ENCODE assay signal across 21 cellular contexts in the genomic region with DNA sequence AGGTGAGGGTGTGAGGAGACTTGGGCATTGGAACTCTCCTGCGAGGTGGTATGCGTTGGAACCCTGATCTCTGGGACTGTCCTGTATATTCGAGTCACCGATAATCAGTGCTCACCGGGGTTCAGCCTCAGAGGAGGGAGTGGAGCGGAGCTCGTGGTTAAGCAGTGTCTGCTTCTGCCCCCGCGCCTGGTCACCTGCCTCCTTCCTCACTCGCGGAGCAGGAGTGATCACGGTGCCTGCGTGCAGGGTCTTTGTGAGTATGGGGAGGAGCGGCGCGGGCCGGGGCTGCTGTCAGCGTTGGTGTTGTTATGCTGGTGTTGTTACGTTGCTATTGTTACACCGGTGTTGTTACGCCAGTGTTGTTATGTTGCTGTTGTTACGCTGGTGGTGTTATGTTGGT. TPM values are rescaled to one million over a fixed set of nuclear protein-coding genes. Genes with fewer than 3 reads are reported as not detected.
DNase-seq lines count a peak whose midpoint lies in the region; ATAC-seq, FAIRE-seq and TF ChIP-seq lines count a peak whose summit lies in the region.
"Had no signal": no experiment of that assay in that cellular context is flagged by ENCODE, and none has a peak within 500 bp of the region (broad histone marks: within the 10 kb centered on the region; RNA-seq: fewer than 3 reads in every experiment).

No MANE protein-coding gene starts in this region.

- H3K27ac Mint-ChIP-seq in H9 (peak overlapping the region in 1 of 3 experiments; percentile 63; a peak in 4 of 7 replicates), mesothelial cell of epicardium (peak overlapping the region; percentile 40)
- H3K27ac Mint-ChIP-seq: CD4-positive, alpha-beta T cell; GM23338 had no signal

- H2AFZ ChIP-seq in H9 (ENCODE audit: low read length) (no peak overlapping the region), H1 (ENCODE audit: low read length) (no peak overlapping the region)
- H2AFZ ChIP-seq: GM23338 had no signal

- peaks cover 4% of the 10 kb centered on the region; the same call in 1 of the 2 replicates for H3K4me1 ChIP-seq in H9 (ENCODE audit: insufficient read depth, low read length)
- H3K4me1 ChIP-seq in H1 (replicated peaks in 1 of 4; ENCODE audit: control insufficient read depth in 3 of 4, insufficient read depth in 4 of 4, low read length in 3 of 4) = peaks cover 6 to 9% (median 9%) of the 10 kb centered on the region in 4 experiments
- peaks cover 37% of the 10 kb centered on the region for H3K4me1 ChIP-seq in psoas muscle
- H3K4me1 ChIP-seq: A549 had no signal

- WGBS in H9 (ENCODE audit: extremely low coverage, insufficient read length, low lambda C conversion rate) = no CpG with 5 or more reads among the region's 22 CpGs
- WGBS in H1 (ENCODE audit: extremely low coverage in 1 of 2, insufficient coverage in 1 of 2, insufficient read length in 1 of 2, insufficient replicate concordance in 2 of 2, low coverage in 1 of 2, low lambda C conversion rate in 2 of 2, missing lambda C conversion rate in 1 of 2), 2 experiments = 93% methylated on average over 22 of the region's 22 CpGs; no CpG with 5 or more reads in 1 of the 2 experiments
- 92 to 94% (median 94%) methylated on average over 22 of the region's 22 CpGs for WGBS in psoas muscle, 3 donors

- H3K27me3 Mint-ChIP-seq in H9 (ENCODE audit: low read depth) (peaks cover 2% of the 10 kb centered on the region; the same call in 1 of the 2 replicates), mesothelial cell of epicardium (ENCODE audit: low read depth) (no peaks in the 10 kb centered on the region)
- H3K27me3 Mint-ChIP-seq: CD4-positive, alpha-beta T cell had no signal

- no peak for TF ChIP-seq POLR2A in H1 (IDR thresholded peaks at IDR 0.05; ENCODE audit: control extremely low read depth in 1 of 2, low read depth in 2 of 2, low read length in 2 of 2)

- no peak for TF ChIP-seq EP300 in H1 (IDR thresholded peaks at IDR 0.05; ENCODE audit: borderline replicate concordance in 1 of 2, low read depth in 2 of 2, low read length in 2 of 2)

- H3K9me3 ChIP-seq in H9 (ENCODE audit: control insufficient read depth, low read depth, low read length) (peaks cover 8% of the 10 kb centered on the region), H1 (ENCODE audit: insufficient read depth in 2 of 2, low read depth in 1 of 2, low read length in 1 of 2) (peaks cover 3 to 24% of the 10 kb centered on the region in 2 experiments), psoas muscle (no peaks in the 10 kb centered on the region)

- TF ChIP-seq CTCF in H9 (conservative IDR thresholded peaks at IDR 0.05) = no peak
- no peak for TF ChIP-seq CTCF in H1 (IDR thresholded peaks at IDR 0.05; ENCODE audit: control extremely low read depth in 1 of 3, insufficient read depth in 1 of 3, low read depth in 1 of 3, low read length in 3 of 3)
- no peak for TF ChIP-seq CTCF in mesothelial cell of epicardium (IDR thresholded peaks at IDR 0.05; ENCODE audit: unreplicated experiment)
- TF ChIP-seq CTCF in psoas muscle (IDR thresholded peaks at IDR 0.05) = no peak

- H2BK20ac ChIP-seq in H9 (ENCODE audit: low read depth, low read length, poor library complexity, severe bottlenecking) = no peak overlapping the region
- H2BK20ac ChIP-seq in H1 (ENCODE audit: low read length) = no peak overlapping the region; the same call in 1 of the 2 replicates

- H4K20me1 ChIP-seq in H9 (ENCODE audit: control insufficient read depth, insufficient read depth, insufficient read length) (no peaks in the 10 kb centered on the region), H1 (replicated peaks in 1 of 2; ENCODE audit: control insufficient read depth in 1 of 2, insufficient read depth in 2 of 2, low read length in 2 of 2) (peaks cover 0 to 4% of the 10 kb centered on the region in 2 experiments)

- peaks cover 0 to 2% (median 0%) of the 10 kb centered on the region in 4 experiments; a peak in 1 of 8 replicates for H3K36me3 ChIP-seq in H1 (ENCODE audit: control insufficient read depth in 2 of 4, insufficient read depth in 4 of 4, low read length in 3 of 4)
- H3K36me3 ChIP-seq in psoas muscle (ENCODE audit: insufficient read depth in 1 of 2, low read depth in 1 of 2) = peaks cover 4 to 25% of the 10 kb centered on the region in 2 donors

- no peak for TF ChIP-seq RAD21 in H1 (IDR thresholded peaks at IDR 0.05 in 1 of 2, conservative IDR thresholded peaks at IDR 0.05 in 1 of 2; ENCODE audit: low read depth in 2 of 2, low read length in 2 of 2)

- H3K27ac ChIP-seq in H9 (ENCODE audit: insufficient read length, low read depth, low read length) (no peak overlapping the region), H1 (ENCODE audit: low read depth, low read length) (peak overlapping the region; percentile 72; the same call in 1 of the 2 replicates), psoas muscle (peak overlapping the region; percentile 63)
- H3K27ac ChIP-seq: A549 had no signal

- DNase-seq in H9 = no peak
- no peak for DNase-seq in H1 (ENCODE audit: low read depth in 1 of 2, low spot score in 2 of 2)
- DNase-seq in mesothelial cell of epicardium (ENCODE audit: low spot score in 2 of 2, unreplicated experiment in 2 of 2) = no peak
- peak; percentile 13 to 39 for DNase-seq in psoas muscle
- DNase-seq in HK-2 (ENCODE audit: unreplicated experiment) = no peak
- no peak for DNase-seq in activated T-cell treated with anti-CD3 and anti-CD28 coated beads, Interleukin-2, amount 50 U/mL, for 48 hours
- DNase-seq in HTR-8/SVneo (ENCODE audit: insufficient read length, low spot score) = no peak
- DNase-seq: Caco-2; CD4-positive, alpha-beta T cell; EL; NCI-H1092 treated with DMSO at 0.1 percent for 48 hours; NCI-H146; NCI-H2029 treated with DMSO at 0.1 percent for 48 hours had no signal

- H3K4me2 ChIP-seq in H9 (ENCODE audit: insufficient read depth, insufficient read length, low read length) (no peak overlapping the region), H1 (ENCODE audit: insufficient read depth in 1 of 2, low read depth in 2 of 2, low read length in 2 of 2) (no peak overlapping the region)
- H3K4me2 ChIP-seq: A549, GM23338 had no signal

- H3K9me3 Mint-ChIP-seq in H9 (peaks cover 26 to 29% of the 10 kb centered on the region in 2 experiments), mesothelial cell of epicardium (peaks cover 9% of the 10 kb centered on the region)
- H3K9me3 Mint-ChIP-seq: CD4-positive, alpha-beta T cell had no signal

- H3K27me3 ChIP-seq in H9 (ENCODE audit: insufficient read depth, low read length) (no peaks in the 10 kb centered on the region), H1 (replicated peaks in 1 of 4; ENCODE audit: control insufficient read depth in 3 of 4, extremely low read depth in 1 of 4, insufficient read depth in 3 of 4, low read length in 3 of 4) (no peaks in the 10 kb centered on the region), psoas muscle (ENCODE audit: insufficient read depth in 3 of 3, low read length in 2 of 3) (no peaks in the 10 kb centered on the region)

- peak overlapping the region; percentile 10 for H4K5ac ChIP-seq in H9 (ENCODE audit: insufficient read length, low read depth, low read length)
- no peak overlapping the region for H4K5ac ChIP-seq in H1 (ENCODE audit: insufficient read length, low read depth, low read length)

- H3K4ac ChIP-seq in H9 (ENCODE audit: low read depth, low read length) (peak overlapping the region; percentile 62; the same call in 1 of the 2 replicates), H1 (replicated peaks; ENCODE audit: insufficient read length, low read depth, low read length) (no peak overlapping the region)

- H2BK15ac ChIP-seq in H9 (ENCODE audit: low read depth, low read length) (no peak overlapping the region), H1 (ENCODE audit: low read length) (peak overlapping the region; percentile 90; the same call in 1 of the 2 replicates)

- H3K36me3 Mint-ChIP-seq in H9 (ENCODE audit: insufficient read depth in 1 of 3, low read depth in 3 of 3) = peaks cover 22 to 32% (median 30%) of the 10 kb centered on the region in 3 experiments
- peaks cover 15% of the 10 kb centered on the region for H3K36me3 Mint-ChIP-seq in mesothelial cell of epicardium

- H3K4me3 ChIP-seq in H1 (ENCODE audit: extremely low read depth in 1 of 4, insufficient read depth in 2 of 4, low read depth in 3 of 4, low read length in 4 of 4) = no peak overlapping the region
- no peak overlapping the region for H3K4me3 ChIP-seq in psoas muscle
- H3K4me3 ChIP-seq: A549, GM12878, GM23338, K562 had no signal

- peak overlapping the region; percentile 70 for H3K18ac ChIP-seq in H9 (ENCODE audit: insufficient read length, low read depth, low read length)
- H3K18ac ChIP-seq in H1 (ENCODE audit: extremely low read depth, low read length) = no peak overlapping the region

- H4K91ac ChIP-seq in H9 (ENCODE audit: insufficient read length, low read depth, low read length) (peak overlapping the region; percentile 1), H1 (replicated peaks; ENCODE audit: insufficient read length, low read length) (no peak overlapping the region)

- H2BK120ac ChIP-seq in H9 (ENCODE audit: low read depth, low read length, poor library complexity, severe bottlenecking) = no peak overlapping the region
- H2BK120ac ChIP-seq in H1 (replicated peaks; ENCODE audit: low read depth, low read length) = no peak overlapping the region

- H2BK12ac ChIP-seq in H9 (ENCODE audit: insufficient read length, low read depth, low read length) = no peak overlapping the region
- peak overlapping the region; percentile 95; the same call in 1 of the 2 replicates for H2BK12ac ChIP-seq in H1 (ENCODE audit: low read depth, low read length)

- H3K4me1 Mint-ChIP-seq in H9 (peaks cover 19 to 29% of the 10 kb centered on the region in 2 experiments), mesothelial cell of epicardium (peaks cover 19% of the 10 kb centered on the region)

- H3K23ac ChIP-seq in H9 (ENCODE audit: insufficient read length, low read depth, low read length) (no peak overlapping the region), H1 (ENCODE audit: insufficient read length) (no peak overlapping the region)

- H3K9ac ChIP-seq in H9 (ENCODE audit: extremely low read depth, insufficient read length, low read length) = no peak overlapping the region
- no peak overlapping the region for H3K9ac ChIP-seq in H1 (replicated peaks in 1 of 4; ENCODE audit: extremely low read depth in 1 of 4, low read depth in 3 of 4, low read length in 3 of 4)

- H3K4me3 Mint-ChIP-seq in H9 = no peak overlapping the region
- no peak overlapping the region for H3K4me3 Mint-ChIP-seq in mesothelial cell of epicardium
- H3K4me3 Mint-ChIP-seq: CD4-positive, alpha-beta T cell; GM23338 had no signal

- ATAC-seq in psoas muscle (no peak), GM18502 (IDR thresholded peaks at IDR 0.05; ENCODE audit: poor library complexity, unreplicated experiment) (no peak)
- ATAC-seq: A549, GM12878, GM23338, K562, Right ventricle myocardium inferior had no signal

- H3K56ac ChIP-seq in H9 (ENCODE audit: insufficient read length, low read depth, low read length) (no peak overlapping the region), H1 (replicated peaks; ENCODE audit: insufficient read length, low read depth, low read length) (no peak overlapping the region)

- no peaks in the 10 kb centered on the region for H3K79me2 ChIP-seq in H9 (ENCODE audit: insufficient read depth, low read length)
- H3K79me2 ChIP-seq in H1 (ENCODE audit: control insufficient read depth in 1 of 2, insufficient read depth in 2 of 2, low read length in 2 of 2) = peaks cover 3 to 6% of the 10 kb centered on the region in 2 experiments; a peak in 2 of 4 replicates

- H2AK5ac ChIP-seq in H9 (ENCODE audit: insufficient read length, low read length) (no peak overlapping the region), H1 (ENCODE audit: low read depth, low read length) (peak overlapping the region; percentile 100; the same call in 1 of the 2 replicates)

- H2BK5ac ChIP-seq in H9 (ENCODE audit: insufficient read length, low read length) (no peak overlapping the region), H1 (ENCODE audit: low read depth, low read length) (peak overlapping the region; percentile 57; the same call in 1 of the 2 replicates)

- CTCF ChIA-PET in H1 (lab: Charles Lee; ENCODE audit: partially characterized antibody) = interaction anchor here (13.7 kb wide), 1 partner anchor 10 kb away, joined by 118 read pairs; no protein-coding TSS in a partner anchor

- H3K23me2 ChIP-seq in H9 (ENCODE audit: insufficient read length, low read depth, low read length, poor library complexity, severe bottlenecking) (peaks cover under 1% of the 10 kb centered on the region), H1 (ENCODE audit: low read depth, low read length) (peaks cover 8% of the 10 kb centered on the region)

- POLR2A ChIA-PET in H1 (lab: Charles Lee; ENCODE audit: partially characterized antibody) = no interaction called here

- H3T11ph ChIP-seq in H9 (ENCODE audit: low read length) = no peak overlapping the region

- H4K8ac ChIP-seq in H9 (replicated peaks; ENCODE audit: insufficient read length, low read depth, low read length) (no peak overlapping the region), H1 (ENCODE audit: extremely low read depth, insufficient read depth, low read length) (no peak overlapping the region)

- no peaks in the 10 kb centered on the region for H3K79me1 ChIP-seq in H9 (ENCODE audit: insufficient read depth, low read depth, low read length, poor library complexity, severe bottlenecking)
- H3K79me1 ChIP-seq in H1 (ENCODE audit: low read depth, low read length) = peaks cover 3% of the 10 kb centered on the region

- peak overlapping the region; percentile 9 for H3K14ac ChIP-seq in H9 (ENCODE audit: insufficient read depth, low read length)
- no peak overlapping the region for H3K14ac ChIP-seq in H1 (ENCODE audit: insufficient read length)

- no peak for FAIRE-seq in H1 (lab: Jason Lieb, UNC)
- FAIRE-seq in HTR-8/SVneo (lab: Jason Lieb, UNC) = no peak
- FAIRE-seq: A549, GM12878, GM18507, K562, RCC 7860 had no signal

- intact Hi-C loops in psoas muscle (cut with DNase I) = no loop called here

RNA-seq across cellular contexts. Expression of a gene that starts 23.3 kb away (rescaled TPM):
- total RNA-seq in H9 (2021) (7.6 and 7.9 TPM in 2 replicates), mesothelial cell of epicardium (71.2 to 74.6 TPM (median 73.1 TPM) in 3 replicates), psoas muscle (10 to 100 TPM; 21.0 to 56.8 (median 37.0) TPM)
- 3.8 and 4.0 TPM in 2 replicates for total RNA-seq in H1 (2021; fragmentation: NEBNext Ultra II Directional; extraction: Animal tissue kit (Norgen Biotek cat#: 25700))
- polyA plus RNA-seq in H1 (2011; rRNA removed) (3.6 and 5.0 TPM in 2 replicates), psoas muscle (10 to 100 TPM in 2 of 3 donors, 1 to 10 TPM in 1; 5.8 to 23.4 (median 14.9) TPM)
- 3.7 TPM for polyA plus RNA-seq in H1 (2011; cell fraction: cytosol; rRNA removed)
- 6.8 TPM for polyA plus RNA-seq in H1 (2011; cell fraction: nucleus; rRNA removed)
- 3.3 to 5.0 TPM (median 3.8 TPM) in 4 replicates for polyA plus RNA-seq in H1 (2012, experiment 1 of 2)
- polyA plus RNA-seq in H1 (2012, experiment 2 of 2) = 3.4 TPM
- 5.8 TPM for polyA plus RNA-seq in H1 (2013, experiment 1 of 2)
- polyA plus RNA-seq in H1 (2013, experiment 2 of 2) = 4.7 TPM
- 3.8 and 3.9 TPM in 2 replicates for polyA minus RNA-seq in H1 (2011; rRNA and poly(A)+ RNA removed)
- 3.4 TPM for polyA minus RNA-seq in H1 (2011; cell fraction: cytosol; rRNA and poly(A)+ RNA removed)
- 3.4 TPM for polyA minus RNA-seq in H1 (2011; cell fraction: nucleus; rRNA and poly(A)+ RNA removed)

RNA-seq across cellular contexts. Expression of a gene that starts 34.8 kb away (rescaled TPM):
- total RNA-seq in H9 (2021) (2.7 and 2.9 TPM in 2 replicates), mesothelial cell of epicardium (22.0 to 24.8 TPM (median 23.9 TPM) in 3 replicates), psoas muscle (10 to 100 TPM; 12.0 to 60.7 (median 42.1) TPM)
- 4.0 and 5.3 TPM in 2 replicates for total RNA-seq in H1 (2021; fragmentation: NEBNext Ultra II Directional; extraction: Animal tissue kit (Norgen Biotek cat#: 25700))
- polyA plus RNA-seq in H1 (2011; rRNA removed) (6.4 and 8.2 TPM in 2 replicates), psoas muscle (10 to 100 TPM; 22.9 to 46.2 (median 28.6) TPM)
- 5.0 TPM for polyA plus RNA-seq in H1 (2011; cell fraction: cytosol; rRNA removed)
- polyA plus RNA-seq in H1 (2011; cell fraction: nucleus; rRNA removed) = 5.0 TPM
- polyA plus RNA-seq in H1 (2012, experiment 1 of 2) = 3.3 to 5.5 TPM (median 4.1 TPM) in 4 replicates
- polyA plus RNA-seq in H1 (2012, experiment 2 of 2) = 4.3 TPM
- 2.6 TPM for polyA plus RNA-seq in H1 (2013, experiment 1 of 2)
- 2.9 TPM for polyA plus RNA-seq in H1 (2013, experiment 2 of 2)
- polyA minus RNA-seq in H1 (2011; rRNA and poly(A)+ RNA removed) = 5.3 and 7.5 TPM in 2 replicates
- 4.0 TPM for polyA minus RNA-seq in H1 (2011; cell fraction: cytosol; rRNA and poly(A)+ RNA removed)
- polyA minus RNA-seq in H1 (2011; cell fraction: nucleus; rRNA and poly(A)+ RNA removed) = 2.9 TPM

Comparison
In these comparisons a context has a peak if more than half of its experiments do, and no peak if none do; other contexts are left out.
1. DNase-seq: peak in psoas muscle (2 of 2); none in H9 (single experiment), H1 (0 of 2), mesothelial cell of epicardium (0 of 2), HK-2 (single experiment), activated T-cell treated with anti-CD3 and anti-CD28 coated beads, Interleukin-2, amount 50 U/mL, for 48 hours (0 of 2) and HTR-8/SVneo (single experiment).